8 cellular contexts compared by ENCODE assay signal in the genomic region with DNA sequence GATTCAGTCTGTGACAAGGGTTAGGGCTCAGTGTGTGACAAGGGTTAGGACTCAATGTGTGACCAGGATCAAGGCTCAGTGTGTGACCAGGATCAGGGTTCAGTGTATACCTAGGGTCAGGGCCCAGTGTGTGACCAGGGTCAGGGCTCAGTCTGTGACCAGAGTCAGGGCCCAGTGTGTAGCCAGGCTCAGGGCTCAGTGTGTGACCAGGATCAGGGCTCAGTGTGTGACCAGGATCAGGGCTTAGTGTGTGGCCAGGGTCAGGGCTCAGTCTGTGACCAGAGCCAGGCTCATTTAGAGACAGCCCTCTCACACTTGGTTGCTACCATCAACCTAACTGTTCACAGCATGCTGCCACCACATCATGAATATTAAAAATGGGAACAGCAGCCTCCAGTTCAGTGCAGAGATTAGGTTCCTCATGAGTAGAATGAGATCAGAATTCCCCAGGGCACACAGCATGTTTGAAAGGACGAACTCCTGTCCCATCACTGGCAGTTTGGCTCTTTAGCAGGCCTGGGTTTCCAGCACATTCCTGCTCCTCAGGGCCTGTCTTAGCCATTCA. TPM values are rescaled to one million over a fixed set of nuclear protein-coding genes. Genes with fewer than 3 reads are reported as not detected.
DNase-seq lines count a peak whose midpoint lies in the region; ATAC-seq and TF ChIP-seq lines count a peak whose summit lies in the region.

No MANE protein-coding gene starts in this region.

- no peak overlapping the region for H2AK5ac ChIP-seq in H9 (ENCODE audit: insufficient read length, low read length)

- H2BK20ac ChIP-seq in H9 (ENCODE audit: low read depth, low read length, poor library complexity, severe bottlenecking), result no peak overlapping the region

- H4K8ac ChIP-seq in H9 (replicated peaks; ENCODE audit: insufficient read length, low read depth, low read length), result no peak overlapping the region

- no peak overlapping the region for H3T11ph ChIP-seq in H9 (ENCODE audit: low read length)

- intact Hi-C loops in ascending aorta (cut with DNase I), result loop anchor here (1.0 to 10.0 kb wide), 3 partner anchors 14 to 364 kb away; no protein-coding TSS in a partner anchor
- intact Hi-C loops in CD14-positive monocyte (cut with micrococcal nuclease), result no loop called here

- no peak for TF ChIP-seq EP300 in suprapubic skin (IDR thresholded peaks at IDR 0.05)

- H3K23ac ChIP-seq in H9 (ENCODE audit: insufficient read length, low read depth, low read length), result no peak overlapping the region

- no peaks in the 10 kb centered on the region for H3K79me1 ChIP-seq in H9 (ENCODE audit: insufficient read depth, low read depth, low read length, poor library complexity, severe bottlenecking)

- no peak overlapping the region for H3K4me2 ChIP-seq in H9 (ENCODE audit: insufficient read depth, insufficient read length, low read length)

- no peaks in the 10 kb centered on the region for H3K79me2 ChIP-seq in H9 (ENCODE audit: insufficient read depth, low read length)

- H3K23me2 ChIP-seq in H9 (ENCODE audit: insufficient read length, low read depth, low read length, poor library complexity, severe bottlenecking), result no peaks in the 10 kb centered on the region

- no peak overlapping the region for H3K14ac ChIP-seq in H9 (ENCODE audit: insufficient read depth, low read length)

- WGBS in suprapubic skin, result no CpG with 5 or more reads among the region's 1 CpG
- no CpG with 5 or more reads among the region's 1 CpG for WGBS in H9 (ENCODE audit: extremely low coverage, insufficient read length, low lambda C conversion rate)

- H3K27me3 Mint-ChIP-seq in memory B cell, result no peaks in the 10 kb centered on the region
- H3K27me3 Mint-ChIP-seq in H9 (ENCODE audit: low read depth), result peaks cover 7% of the 10 kb centered on the region
- H3K27me3 Mint-ChIP-seq in CD14-positive monocyte (ENCODE audit: low read depth in 3 of 3), result peaks cover 5 to 7% (median 6%) of the 10 kb centered on the region in 3 donors
- peaks cover 0 to 4% (median 1%) of the 10 kb centered on the region in 3 donors for H3K27me3 Mint-ChIP-seq in immature natural killer cell (ENCODE audit: low read depth in 3 of 3)

- H3K27ac Mint-ChIP-seq in memory B cell (no peak overlapping the region), H9 (no peak overlapping the region), CD14-positive monocyte (no peak overlapping the region), immature natural killer cell (peak overlapping the region in 1 of 6 donors; percentile 49)

- H3K36me3 ChIP-seq in ascending aorta (peaks cover 39 to 49% of the 10 kb centered on the region in 2 donors), suprapubic skin (peaks cover 11% of the 10 kb centered on the region)

- H3K36me3 Mint-ChIP-seq in memory B cell (no peaks in the 10 kb centered on the region), H9 (ENCODE audit: insufficient read depth in 1 of 3, low read depth in 3 of 3) (no peaks in the 10 kb centered on the region; a peak in 1 of 7 replicates), CD14-positive monocyte (no peaks in the 10 kb centered on the region), immature natural killer cell (no peaks in the 10 kb centered on the region)

- no peaks in the 10 kb centered on the region for H3K9me3 ChIP-seq in ascending aorta
- H3K9me3 ChIP-seq in suprapubic skin, result no peaks in the 10 kb centered on the region
- H3K9me3 ChIP-seq in H9 (ENCODE audit: control insufficient read depth, low read depth, low read length), result no peaks in the 10 kb centered on the region

- no peak overlapping the region for H4K5ac ChIP-seq in H9 (ENCODE audit: insufficient read length, low read depth, low read length)

- DNase-seq in NCI-H1694 (lab: John Stamatoyannopoulos, UW) (peak; percentile 21), ascending aorta (ENCODE audit: low spot score in 2 of 2) (no peak), memory B cell (ENCODE audit: low spot score in 2 of 2) (no peak), suprapubic skin (ENCODE audit: low spot score in 2 of 2) (peak in 1 of 2 donors; percentile 53), H9 (no peak), CD14-positive monocyte (ENCODE audit: low spot score) (no peak), immature natural killer cell (no peak)
- no peak for DNase-seq in activated CD4-positive, alpha-beta T cell treated with anti-CD3 and anti-CD28 coated beads for 48 hours

- H3K4ac ChIP-seq in H9 (ENCODE audit: low read depth, low read length), result no peak overlapping the region

- H2BK5ac ChIP-seq in H9 (ENCODE audit: insufficient read length, low read length), result no peak overlapping the region

- H3K56ac ChIP-seq in H9 (ENCODE audit: insufficient read length, low read depth, low read length), result no peak overlapping the region

- no peak overlapping the region for H2AFZ ChIP-seq in H9 (ENCODE audit: low read length)

- H3K27me3 ChIP-seq in ascending aorta, result no peaks in the 10 kb centered on the region
- no peaks in the 10 kb centered on the region for H3K27me3 ChIP-seq in suprapubic skin
- no peaks in the 10 kb centered on the region for H3K27me3 ChIP-seq in H9 (ENCODE audit: insufficient read depth, low read length)

- no peaks in the 10 kb centered on the region for H3K9me3 Mint-ChIP-seq in memory B cell
- H3K9me3 Mint-ChIP-seq in H9, result no peaks in the 10 kb centered on the region
- no peaks in the 10 kb centered on the region for H3K9me3 Mint-ChIP-seq in CD14-positive monocyte
- H3K9me3 Mint-ChIP-seq in immature natural killer cell, result no peaks in the 10 kb centered on the region

- no peak overlapping the region for H3K4me3 ChIP-seq in ascending aorta
- no peak overlapping the region for H3K4me3 ChIP-seq in suprapubic skin

- H2BK15ac ChIP-seq in H9 (ENCODE audit: low read depth, low read length), result no peak overlapping the region

- no peak overlapping the region for H2BK12ac ChIP-seq in H9 (ENCODE audit: insufficient read length, low read depth, low read length)

- no peak overlapping the region for H3K18ac ChIP-seq in H9 (ENCODE audit: insufficient read length, low read depth, low read length)

- H3K4me3 Mint-ChIP-seq in memory B cell (no peak overlapping the region), H9 (no peak overlapping the region), CD14-positive monocyte (no peak overlapping the region), immature natural killer cell (no peak overlapping the region)

- no peak overlapping the region for H3K9ac ChIP-seq in H9 (ENCODE audit: extremely low read depth, insufficient read length, low read length)

- peaks cover 9 to 34% of the 10 kb centered on the region in 2 donors for H3K4me1 ChIP-seq in ascending aorta
- peaks cover 31% of the 10 kb centered on the region for H3K4me1 ChIP-seq in suprapubic skin
- H3K4me1 ChIP-seq in H9 (ENCODE audit: insufficient read depth, low read length), result no peaks in the 10 kb centered on the region

- H3K27ac ChIP-seq in ascending aorta (peak overlapping the region; percentile 99 to 100), suprapubic skin (peak overlapping the region; percentile 39), H9 (ENCODE audit: insufficient read length, low read depth, low read length) (no peak overlapping the region)

- peak; percentile 41 for ATAC-seq in memory B cell (ENCODE audit: low read depth)

- no peaks in the 10 kb centered on the region for H4K20me1 ChIP-seq in H9 (ENCODE audit: control insufficient read depth, insufficient read depth, insufficient read length)

- TF ChIP-seq CTCF in ascending aorta (IDR thresholded peaks at IDR 0.05) (no peak), suprapubic skin (IDR thresholded peaks at IDR 0.05) (no peak), H9 (conservative IDR thresholded peaks at IDR 0.05) (no peak), CD14-positive monocyte (IDR thresholded peaks at IDR 0.05) (no peak)

- H2BK120ac ChIP-seq in H9 (ENCODE audit: low read depth, low read length, poor library complexity, severe bottlenecking), result no peak overlapping the region

- H3K4me1 Mint-ChIP-seq in memory B cell (peaks cover 16% of the 10 kb centered on the region), H9 (peaks cover 9 to 30% of the 10 kb centered on the region in 2 experiments), CD14-positive monocyte (peaks cover 3% of the 10 kb centered on the region), immature natural killer cell (peaks cover 4 to 6% of the 10 kb centered on the region in 2 donors)

- H4K91ac ChIP-seq in H9 (ENCODE audit: insufficient read length, low read depth, low read length), result no peak overlapping the region

- TF ChIP-seq POLR2A in suprapubic skin (IDR thresholded peaks at IDR 0.05), result no peak

RNA-seq across cellular contexts. Expression of a gene that starts 24.3 kb away (rescaled TPM):
- total RNA-seq in ascending aorta (260 TPM), suprapubic skin (10 to 100 TPM in 1 of 4 donors, 1 to 10 TPM in 3; 4.3 to 12.1 (median 7.3) TPM), H9 (2021) (6.9 and 9.1 TPM in 2 replicates)
- polyA plus RNA-seq in CD14-positive monocyte (under 1 TPM in 1 of 2 donors, not detected in 1; 0.07 TPM), immature natural killer cell (1 to 10 TPM in 1 of 3 donors, under 1 TPM in 1, not detected in 1; 0.98 to 1.1 TPM)

RNA-seq across cellular contexts. Expression of a gene that starts 41.5 kb away (rescaled TPM):
- total RNA-seq in ascending aorta (15.3 TPM), suprapubic skin (10 to 100 TPM in 3 of 4 donors, 1 to 10 TPM in 1; 9.7 to 25.3 (median 10.7) TPM), H9 (2021) (2.5 and 2.9 TPM in 2 replicates)
- polyA plus RNA-seq in CD14-positive monocyte (1 to 10 TPM; 3.8 to 4.7 TPM), immature natural killer cell (10 to 100 TPM; 12.7 to 17.4 (median 13.2) TPM)

RNA-seq across cellular contexts. Expression of a gene that starts 44.0 kb away (rescaled TPM):
- total RNA-seq in ascending aorta, result 227 TPM
- total RNA-seq in suprapubic skin, result 100 to 1,000 TPM in 1 of 4 donors, 10 to 100 TPM in 3; 59.2 to 111 (median 82.5) TPM
- 23.6 and 24.6 TPM in 2 replicates for total RNA-seq in H9 (2021)
- polyA plus RNA-seq in CD14-positive monocyte, result 10 to 100 TPM; 13.1 to 20.6 TPM
- 10 to 100 TPM in 2 of 3 donors, 1 to 10 TPM in 1; 8.0 to 47.7 (median 16.2) TPM for polyA plus RNA-seq in immature natural killer cell

Comparison
In these comparisons a context has a peak if more than half of its experiments do, and no peak if none do; other contexts are left out.
1. RNA of a gene that starts 24.3 kb away (total RNA-seq): 260 TPM in ascending aorta (single experiment); 6.9 to 9.1 TPM in H9 and 4.3 to 12.1 TPM in suprapubic skin; every median in the first group is over 10 times any median in the second.